9 cellular contexts compared by ENCODE assay signal in the genomic region with DNA sequence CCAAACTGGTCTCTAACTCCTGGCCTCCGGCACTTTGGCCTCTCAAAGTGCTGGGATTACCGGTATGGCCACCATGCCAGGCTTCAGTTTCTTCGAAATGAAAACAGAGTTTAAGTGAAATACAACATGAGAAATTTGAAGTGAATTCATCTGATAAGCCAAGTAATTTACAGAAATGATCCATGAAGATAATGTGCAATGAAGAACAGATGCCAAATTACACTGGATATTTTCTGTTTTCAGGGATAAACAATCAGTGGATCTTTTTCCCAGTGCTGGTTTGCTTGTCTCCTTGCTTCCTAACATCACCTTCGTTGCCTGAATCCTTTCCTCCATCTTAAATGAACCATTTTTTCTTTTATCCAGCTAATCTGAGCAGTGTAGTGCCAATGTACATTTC.
"Had no signal": no experiment of that assay in that cellular context is flagged by ENCODE, and none has a peak within 500 bp of the region (broad histone marks: within the 10 kb centered on the region; RNA-seq: fewer than 3 reads in every experiment).

No MANE protein-coding gene starts in this region.

- H2AFZ ChIP-seq: GM23248 had no signal

- H3K4me3 Mint-ChIP-seq: H9, HFFc6, IgD-negative memory B cell had no signal

- H3K36me3 Mint-ChIP-seq: IgD-negative memory B cell had no signal

- H3K9ac ChIP-seq: GM23248 had no signal

- ATAC-seq: HCT116 had no signal

- FAIRE-seq: H54, HTR-8/SVneo had no signal

- H3K27ac Mint-ChIP-seq: HFFc6, IgD-negative memory B cell had no signal

- H3K27ac ChIP-seq: GM23248 had no signal

- H3K27me3 Mint-ChIP-seq: IgD-negative memory B cell had no signal

- H3K4me3 ChIP-seq: GM23248 had no signal

- H3K9me3 Mint-ChIP-seq: HFFc6, IgD-negative memory B cell had no signal

- DNase-seq: GM23248, GOT3, H9, HFFc6, KBM-7 had no signal
